ENCODE assay signal across 22 cellular contexts in the genomic region with DNA sequence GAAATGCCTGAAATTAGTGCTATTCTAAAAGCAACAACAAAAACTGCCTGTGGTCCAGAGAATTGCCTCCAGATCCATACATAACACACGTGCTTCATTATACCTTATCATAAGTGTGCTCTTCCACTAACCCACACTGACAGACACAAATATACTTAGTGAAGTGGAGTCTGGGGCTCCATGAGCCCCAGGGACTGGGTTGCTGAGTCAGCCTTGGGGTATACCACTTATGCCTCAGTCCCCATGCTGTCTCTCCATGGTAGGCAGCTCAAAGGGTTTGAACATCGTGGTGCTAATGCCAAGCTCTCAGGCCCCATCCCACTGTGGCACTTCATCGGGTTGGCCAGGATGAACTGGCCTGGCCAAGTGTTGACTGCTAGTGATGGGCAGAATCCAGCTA. TPM values are rescaled to one million over a fixed set of nuclear protein-coding genes. Genes with fewer than 3 reads are reported as not detected.
DNase-seq lines count a peak whose midpoint lies in the region; ATAC-seq and TF ChIP-seq lines count a peak whose summit lies in the region.
"Had no signal": no experiment of that assay in that cellular context is flagged by ENCODE, and none has a peak within 500 bp of the region (broad histone marks: within the 10 kb centered on the region; RNA-seq: fewer than 3 reads in every experiment).

No MANE protein-coding gene starts in this region.

- no peak for DNase-seq in mammary epithelial cell
- DNase-seq in breast epithelium (ENCODE audit: low spot score in 2 of 2): no peak
- DNase-seq in RWPE2 (ENCODE audit: low spot score): no peak
- DNase-seq in foreskin keratinocyte: no peak
- DNase-seq in type B pancreatic cell (ENCODE audit: extremely low spot score, unreplicated experiment): no peak
- DNase-seq in stimulated activated naive CD4-positive, alpha-beta T cell (lab: John Stamatoyannopoulos, UW): no peak
- DNase-seq: CD4-positive, alpha-beta T cell; GOT3; HCEC 1CT; Karpas-422; NCI-H1092 treated with DMSO at 0.1 percent for 48 hours; NCI-H1436 treated with DMSO at 0.1 percent for 48 hours; NCI-H187 treated with DMSO at 0.1 percent for 48 hours; NCI-H2107; NCI-H524; NCI-H774; SJCRH30 had no signal

- no peak overlapping the region for H3K9ac ChIP-seq in mammary epithelial cell (ENCODE audit: insufficient read depth, low read length)
- H3K9ac ChIP-seq: BLaER1 had no signal

- dilution Hi-C loops in mammary epithelial cell (cut with HindIII; ENCODE audit: low sequenced_read_pairs): no loop called here

- peaks cover 87% of the 10 kb centered on the region for H3K79me2 ChIP-seq in mammary epithelial cell (ENCODE audit: insufficient read depth, low read length)

- peaks cover 5% of the 10 kb centered on the region for H3K36me3 ChIP-seq in mammary epithelial cell (ENCODE audit: insufficient read depth, low read length)
- no peaks in the 10 kb centered on the region for H3K36me3 ChIP-seq in breast epithelium
- H3K36me3 ChIP-seq in RWPE2 (ENCODE audit: low read depth): peaks cover 3% of the 10 kb centered on the region
- H3K36me3 ChIP-seq: SJCRH30 had no signal

- H3K4me3 ChIP-seq in mammary epithelial cell (replicated peaks in 1 of 3; ENCODE audit: insufficient read depth in 1 of 3, low read depth in 2 of 3, low read length in 3 of 3): no peak overlapping the region
- H3K4me3 ChIP-seq in breast epithelium: no peak overlapping the region
- no peak overlapping the region for H3K4me3 ChIP-seq in RWPE2 (ENCODE audit: severe bottlenecking)
- H3K4me3 ChIP-seq: BLaER1, SJCRH30 had no signal

- H3K9me3 Mint-ChIP-seq in type B pancreatic cell: no peaks in the 10 kb centered on the region
- H3K9me3 Mint-ChIP-seq: CD4-positive, alpha-beta T cell; IgD-negative memory B cell had no signal

- no peak overlapping the region for H2AFZ ChIP-seq in mammary epithelial cell (ENCODE audit: low read depth, low read length)

- 100% methylated on average over 3 of the region's 3 CpGs for WGBS in mammary epithelial cell (ENCODE audit: low coverage, missing lambda C conversion rate)

- H4K20me1 ChIP-seq in mammary epithelial cell (ENCODE audit: insufficient read depth, low read length): no peaks in the 10 kb centered on the region

- H3K4me3 Mint-ChIP-seq in type B pancreatic cell: no peak overlapping the region
- H3K4me3 Mint-ChIP-seq: CD4-positive, alpha-beta T cell; IgD-negative memory B cell had no signal

- ATAC-seq in RWPE2 (ENCODE audit: low read depth) (no peak), foreskin keratinocyte (no peak), GM21381 (IDR thresholded peaks at IDR 0.05; ENCODE audit: unreplicated experiment) (no peak), HG02885 (IDR thresholded peaks at IDR 0.05; ENCODE audit: poor library complexity, unreplicated experiment) (no peak)
- ATAC-seq: Right ventricle myocardium inferior had no signal

- H3K4me1 ChIP-seq in mammary epithelial cell (ENCODE audit: insufficient read depth, low read length) (peaks cover 85% of the 10 kb centered on the region), breast epithelium (peaks cover 0 to 7% of the 10 kb centered on the region in 2 donors), RWPE2 (ENCODE audit: insufficient read depth, poor library complexity, severe bottlenecking) (peaks cover 77% of the 10 kb centered on the region), foreskin keratinocyte (peaks cover 66% of the 10 kb centered on the region)
- H3K4me1 ChIP-seq: SJCRH30 had no signal

- no peaks in the 10 kb centered on the region for H3K27me3 Mint-ChIP-seq in type B pancreatic cell
- H3K27me3 Mint-ChIP-seq: CD4-positive, alpha-beta T cell; IgD-negative memory B cell had no signal

- H3K4me1 Mint-ChIP-seq in type B pancreatic cell (ENCODE audit: unreplicated experiment): peaks cover 41% of the 10 kb centered on the region

- in situ Hi-C loops in mammary epithelial cell (cut with MboI; ENCODE audit: low sequenced_read_pairs in 2 of 2): no loop called here

- H3K27ac Mint-ChIP-seq in type B pancreatic cell: peak overlapping the region; percentile 94
- H3K27ac Mint-ChIP-seq: CD4-positive, alpha-beta T cell had no signal

- intact Hi-C loops in mammary epithelial cell (cut with micrococcal nuclease): no loop called here
- intact Hi-C loops in breast epithelium (cut with DNase I; ENCODE audit: low total_unique reads): no loop called here

- TF ChIP-seq CTCF in mammary epithelial cell (conservative IDR thresholded peaks at IDR 0.05 in 1 of 2, IDR thresholded peaks at IDR 0.05 in 1 of 2; ENCODE audit: extremely low read depth in 1 of 2, insufficient read depth in 1 of 2, low read depth in 1 of 2, low read length in 2 of 2) (no peak), breast epithelium (IDR thresholded peaks at IDR 0.05) (no peak), RWPE2 (IDR thresholded peaks at IDR 0.05; ENCODE audit: poor library complexity, severe bottlenecking) (no peak), foreskin keratinocyte (conservative IDR thresholded peaks at IDR 0.05) (no peak), type B pancreatic cell (conservative IDR thresholded peaks at IDR 0.05) (no peak)

- H3K9me3 ChIP-seq in mammary epithelial cell (replicated peaks; ENCODE audit: insufficient read depth, low read length) (no peaks in the 10 kb centered on the region), breast epithelium (no peaks in the 10 kb centered on the region), RWPE2 (ENCODE audit: severe bottlenecking) (no peaks in the 10 kb centered on the region)
- H3K9me3 ChIP-seq: BLaER1, SJCRH30 had no signal

- peaks cover 5% of the 10 kb centered on the region for H3K36me3 Mint-ChIP-seq in type B pancreatic cell

- CTCF ChIA-PET in mammary epithelial cell (lab: Charles Lee; ENCODE audit: low non-redundant PET): no interaction called here

- H3K27ac ChIP-seq in mammary epithelial cell (ENCODE audit: insufficient read depth, low read depth, low read length) (peak overlapping the region; percentile 93), breast epithelium (no peak overlapping the region), RWPE2 (ENCODE audit: poor library complexity, severe bottlenecking) (peak overlapping the region; percentile 100), foreskin keratinocyte (peak overlapping the region; percentile 93)
- H3K27ac ChIP-seq: BLaER1, SJCRH30 had no signal

- no peak for TF ChIP-seq POLR2A in breast epithelium (IDR thresholded peaks at IDR 0.05)

- no peak overlapping the region for H3K4me2 ChIP-seq in mammary epithelial cell (ENCODE audit: insufficient read depth, low read depth, low read length)
- H3K4me2 ChIP-seq: BLaER1 had no signal

- H3K27me3 ChIP-seq in mammary epithelial cell (ENCODE audit: insufficient read depth, low read length) (no peaks in the 10 kb centered on the region), breast epithelium (no peaks in the 10 kb centered on the region), RWPE2 (ENCODE audit: insufficient read depth, poor library complexity, severe bottlenecking) (no peaks in the 10 kb centered on the region), foreskin keratinocyte (no peaks in the 10 kb centered on the region)
- H3K27me3 ChIP-seq: BLaER1, SJCRH30 had no signal

- no TSS peak for BruUV-seq in mammary epithelial cell (replicated peaks; lab: Mats Ljungman, UMichigan)

RNA-seq across cellular contexts. Expression of gene ZDHHC3, which starts 10.8 kb away (rescaled TPM):
- total RNA-seq in mammary epithelial cell: 100 to 1,000 TPM in 1 of 2 donors, 10 to 100 TPM in 1; 85.7 to 106 TPM
- polyA plus RNA-seq in mammary epithelial cell: 192 TPM
- 314 TPM for polyA minus RNA-seq in mammary epithelial cell
- 100 to 1,000 TPM in 1 of 3 donors, 10 to 100 TPM in 2; 69.5 to 120 (median 71.9) TPM for total RNA-seq in breast epithelium
- total RNA-seq in foreskin keratinocyte: 80.5 and 84.2 TPM in 2 replicates
- polyA plus RNA-seq in foreskin keratinocyte: 63.5 and 73.5 TPM in 2 replicates
- total RNA-seq in type B pancreatic cell (ENCODE audit: low replicate concordance): 83.6 and 112 TPM in 2 replicates

RNA-seq across cellular contexts. Expression of gene EXOSC7, which starts 10.9 kb away (rescaled TPM):
- total RNA-seq in mammary epithelial cell (10 to 100 TPM; 34.5 to 59.8 TPM), breast epithelium (10 to 100 TPM; 39.0 to 54.9 (median 43.0) TPM), foreskin keratinocyte (63.3 and 66.8 TPM in 2 replicates), type B pancreatic cell (ENCODE audit: low replicate concordance) (45.5 and 49.7 TPM in 2 replicates)
- polyA plus RNA-seq in mammary epithelial cell (93.4 TPM), foreskin keratinocyte (71.8 and 78.1 TPM in 2 replicates)
- 50.0 TPM for polyA minus RNA-seq in mammary epithelial cell

Comparison
In these comparisons a context has a peak if more than half of its experiments do, and no peak if none do; other contexts are left out.
1. H3K27ac ChIP-seq: peak in mammary epithelial cell (single experiment), RWPE2 (single experiment) and foreskin keratinocyte (single experiment); none in breast epithelium (0 of 2).